ENCODE assay signal across 21 cellular contexts in genomic region chr18:12766986-12767433, GRCh38.
DNase-seq lines count a peak whose midpoint lies in the region; ATAC-seq and TF ChIP-seq lines count a peak whose summit lies in the region.
"Had no signal": no experiment of that assay in that cellular context is flagged by ENCODE, and none has a peak within 500 bp of the region (broad histone marks: within the 10 kb centered on the region; RNA-seq: fewer than 3 reads in every experiment).

No MANE protein-coding gene starts in this region.

- no peaks in the 10 kb centered on the region for H3F3A ChIP-seq in neural progenitor cell (ENCODE audit: low read depth)

- H3K4me1 Mint-ChIP-seq in glutamatergic neuron (ENCODE audit: low read depth, unreplicated experiment) (no peaks in the 10 kb centered on the region), neural progenitor cell (peaks cover 12% of the 10 kb centered on the region)
- H3K4me1 Mint-ChIP-seq: stimulated activated effector memory CD8-positive, alpha-beta T cell treated with anti-CD3 and anti-CD28 coated beads, Interleukin-12 subunit alpha, Interleukin-12 subunit beta, amount 100 ng/mL, for 72 hours; T-cell had no signal

- H3K27me3 ChIP-seq in H7 (ENCODE audit: control insufficient read depth, insufficient read depth, low read length) = no peaks in the 10 kb centered on the region
- no peaks in the 10 kb centered on the region for H3K27me3 ChIP-seq in neural progenitor cell
- H3K27me3 ChIP-seq: transverse colon had no signal

- no peaks in the 10 kb centered on the region for H3K36me3 Mint-ChIP-seq in glutamatergic neuron (ENCODE audit: unreplicated experiment)
- no peaks in the 10 kb centered on the region for H3K36me3 Mint-ChIP-seq in neural progenitor cell
- H3K36me3 Mint-ChIP-seq: stimulated activated effector memory CD8-positive, alpha-beta T cell treated with anti-CD3 and anti-CD28 coated beads, Interleukin-12 subunit alpha, Interleukin-12 subunit beta, amount 100 ng/mL, for 72 hours had no signal

- H3K4me3 ChIP-seq in H7 (ENCODE audit: insufficient read depth, low read depth, low read length) (no peak overlapping the region), neural progenitor cell (no peak overlapping the region)
- H3K4me3 ChIP-seq: transverse colon had no signal

- H3K36me3 ChIP-seq in H7 (replicated peaks; ENCODE audit: control insufficient read depth, insufficient read depth, low read length) = no peaks in the 10 kb centered on the region
- no peaks in the 10 kb centered on the region for H3K36me3 ChIP-seq in neural progenitor cell
- H3K36me3 ChIP-seq: transverse colon had no signal

- no peaks in the 10 kb centered on the region for H3K4me1 ChIP-seq in neural progenitor cell
- H3K4me1 ChIP-seq: transverse colon had no signal

- no peak overlapping the region for H3K9ac ChIP-seq in neural progenitor cell

- H3K79me2 ChIP-seq in neural progenitor cell (ENCODE audit: low read depth) = no peaks in the 10 kb centered on the region

- H3K9me3 ChIP-seq in neural progenitor cell (ENCODE audit: low read depth) = no peaks in the 10 kb centered on the region
- H3K9me3 ChIP-seq: transverse colon had no signal

- H3K4me3 Mint-ChIP-seq in glutamatergic neuron (ENCODE audit: unreplicated experiment) = no peak overlapping the region
- H3K4me3 Mint-ChIP-seq in neural progenitor cell = peak overlapping the region; percentile 8
- H3K4me3 Mint-ChIP-seq: stimulated activated effector memory CD8-positive, alpha-beta T cell treated with anti-CD3 and anti-CD28 coated beads, Interleukin-12 subunit alpha, Interleukin-12 subunit beta, amount 100 ng/mL, for 72 hours; T-cell had no signal

- H3K27ac Mint-ChIP-seq in glutamatergic neuron (ENCODE audit: unreplicated experiment) (no peak overlapping the region), neural progenitor cell (no peak overlapping the region)
- H3K27ac Mint-ChIP-seq: stimulated activated effector memory CD8-positive, alpha-beta T cell treated with anti-CD3 and anti-CD28 coated beads, Interleukin-12 subunit alpha, Interleukin-12 subunit beta, amount 100 ng/mL, for 72 hours; T-cell had no signal

- ATAC-seq in esophagus mucosa = no peak
- ATAC-seq: stimulated activated effector memory CD8-positive, alpha-beta T cell treated with anti-CD3 and anti-CD28 coated beads, Interleukin-12 subunit alpha, Interleukin-12 subunit beta, amount 100 ng/mL, for 72 hours; T-cell had no signal

- peak overlapping the region; percentile 95 for H2AFZ ChIP-seq in neural progenitor cell (replicated peaks)

- H3K4me2 ChIP-seq in neural progenitor cell = peak overlapping the region; percentile 17

- TF ChIP-seq CTCF in glutamatergic neuron (IDR thresholded peaks at IDR 0.05; ENCODE audit: partially characterized antibody, unreplicated experiment) (peak; percentile 6), neural progenitor cell (IDR thresholded peaks at IDR 0.05) (peak; percentile 54)

- DNase-seq in H7 = peak; percentile 88
- peak; percentile 31 for DNase-seq in RPMI8226
- DNase-seq in glutamatergic neuron = peak; percentile 40
- DNase-seq in neural progenitor cell (ENCODE audit: low spot score) = peak; percentile 77
- no peak for DNase-seq in GM19238 (ENCODE audit: insufficient read length, low spot score)
- no peak for DNase-seq in activated CD4-positive, CD25-positive, alpha-beta regulatory T cell (lab: John Stamatoyannopoulos, UW)
- no peak for DNase-seq in D341Med (ENCODE audit: low spot score)
- DNase-seq: activated CD8-positive, alpha-beta memory T cell treated with anti-CD3 and anti-CD28 coated beads for 24 hours; activated effector memory CD4-positive, alpha-beta T cell treated with anti-CD3 and anti-CD28 coated beads, Interleukin-2, amount 50 U/mL, for 16 hours; anterior cingulate cortex; cortex of kidney; kidney glomerular epithelial cell; NCI-H1048; NCI-H2171 treated with DMSO at 0.1 percent for 48 hours; small intestine; T-cell; transverse colon had no signal

- H3K9me3 Mint-ChIP-seq in glutamatergic neuron (ENCODE audit: unreplicated experiment) = no peaks in the 10 kb centered on the region
- no peaks in the 10 kb centered on the region for H3K9me3 Mint-ChIP-seq in neural progenitor cell
- H3K9me3 Mint-ChIP-seq: stimulated activated effector memory CD8-positive, alpha-beta T cell treated with anti-CD3 and anti-CD28 coated beads, Interleukin-12 subunit alpha, Interleukin-12 subunit beta, amount 100 ng/mL, for 72 hours; T-cell had no signal

- H3K27ac ChIP-seq in neural progenitor cell = no peak overlapping the region
- H3K27ac ChIP-seq: RWPE1, transverse colon, VCaP had no signal

- peaks cover 3% of the 10 kb centered on the region for H3K27me3 Mint-ChIP-seq in glutamatergic neuron (ENCODE audit: unreplicated experiment)
- peaks cover 7% of the 10 kb centered on the region for H3K27me3 Mint-ChIP-seq in neural progenitor cell (ENCODE audit: insufficient read depth, low read depth)
- H3K27me3 Mint-ChIP-seq: T-cell had no signal

- H4K20me1 ChIP-seq in neural progenitor cell (ENCODE audit: low read depth) = no peaks in the 10 kb centered on the region

Comparison
In these comparisons a context has a peak if more than half of its experiments do, and no peak if none do; other contexts are left out.
1. DNase-seq: peak in H7 (single experiment), RPMI8226 (single experiment), glutamatergic neuron (single experiment) and neural progenitor cell (single experiment); none in GM19238 (single experiment), activated CD4-positive, CD25-positive, alpha-beta regulatory T cell (0 of 4) and D341Med (single experiment).